ENCODE assay signal across 16 cellular contexts in the genomic region with DNA sequence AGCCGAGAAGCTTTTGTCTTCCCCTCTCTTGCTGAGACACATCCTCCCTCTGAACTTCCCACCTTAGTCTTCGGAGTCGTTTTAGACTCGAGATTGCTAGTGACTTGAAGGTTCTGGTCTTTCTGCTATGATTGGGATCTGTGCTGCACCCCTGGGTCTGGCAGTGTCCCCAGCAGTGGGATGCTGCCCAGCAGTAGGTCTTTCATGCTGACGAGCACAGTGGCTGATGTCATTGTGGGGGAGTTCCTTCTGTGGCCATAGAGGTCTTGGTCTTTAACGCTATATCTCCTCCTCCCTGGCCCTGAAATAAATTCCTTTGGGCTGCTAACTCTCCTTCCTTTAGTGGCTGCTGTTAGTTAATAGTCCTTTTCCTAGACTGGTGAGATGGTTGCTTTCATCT.
DNase-seq lines count a peak whose midpoint lies in the region; FAIRE-seq and TF ChIP-seq lines count a peak whose summit lies in the region.
"Had no signal": no experiment of that assay in that cellular context is flagged by ENCODE, and none has a peak within 500 bp of the region (broad histone marks: within the 10 kb centered on the region; RNA-seq: fewer than 3 reads in every experiment).

No MANE protein-coding gene starts in this region.

- POLR2A ChIA-PET in HEK293 (lab: Yijun Ruan, JAX) = interaction anchor here (0.5 kb wide), 1 partner anchor 11 kb away, joined by 4 read pairs; no protein-coding TSS in a partner anchor

- H3K27me3 Mint-ChIP-seq in astrocyte (ENCODE audit: low read depth, unreplicated experiment) = no peaks in the 10 kb centered on the region
- H3K27me3 Mint-ChIP-seq in activated naive CD8-positive, alpha-beta T cell treated with anti-CD3 and anti-CD28 coated beads for 36 hours = peaks cover 39% of the 10 kb centered on the region

- H3K27me3 ChIP-seq in astrocyte (ENCODE audit: insufficient read depth, low read length) = no peaks in the 10 kb centered on the region
- no peaks in the 10 kb centered on the region for H3K27me3 ChIP-seq in skeletal muscle satellite cell (ENCODE audit: control insufficient read depth, insufficient read depth, low read length)
- H3K27me3 ChIP-seq in SJCRH30 = no peaks in the 10 kb centered on the region
- H3K27me3 ChIP-seq: gastroesophageal sphincter, vagina had no signal

- peak; percentile 92 for DNase-seq in astrocyte (ENCODE audit: low read depth)
- DNase-seq in fibroblast of villous mesenchyme (ENCODE audit: low read depth) = peak; percentile 84
- DNase-seq in activated naive CD8-positive, alpha-beta T cell treated with anti-CD3 and anti-CD28 coated beads for 36 hours = no peak
- no peak for DNase-seq in SJCRH30
- DNase-seq in SKM-1 (lab: John Stamatoyannopoulos, UW; ENCODE audit: unreplicated experiment) = no peak
- DNase-seq in GM19239 (ENCODE audit: insufficient read length, low spot score) = no peak
- DNase-seq: activated CD4-positive, alpha-beta T cell treated with anti-CD3 and anti-CD28 coated beads, Interleukin-2, amount 50 U/mL, for 4 hours; aorta; CD4-positive, CD25-positive, alpha-beta regulatory T cell; NCI-H2081 treated with DMSO at 0.1 percent for 48 hours; stimulated activated naive B cell treated with anti-CD40 and anti-IgM and Interleukin-4, amounts not matched to agents 10 μg/mL and 1 μg/mL and 100 μg/mL, for 72 hours had no signal

- H3K79me2 ChIP-seq in astrocyte (ENCODE audit: insufficient read depth, low read length) = peaks cover 93% of the 10 kb centered on the region

- peak overlapping the region; percentile 60 for H3K4me2 ChIP-seq in astrocyte (ENCODE audit: low read length)
- peak overlapping the region; percentile 35 for H3K4me2 ChIP-seq in skeletal muscle satellite cell (ENCODE audit: low read length)

- no peak overlapping the region for H3K4me3 Mint-ChIP-seq in astrocyte (ENCODE audit: unreplicated experiment)
- no peak overlapping the region for H3K4me3 Mint-ChIP-seq in activated naive CD8-positive, alpha-beta T cell treated with anti-CD3 and anti-CD28 coated beads for 36 hours
- H3K4me3 Mint-ChIP-seq: CD4-positive, CD25-positive, alpha-beta regulatory T cell; stimulated activated naive B cell treated with anti-CD40 and anti-IgM and Interleukin-4, amounts not matched to agents 10 μg/mL and 1 μg/mL and 100 μg/mL, for 72 hours had no signal

- FAIRE-seq in astrocyte (lab: Jason Lieb, UNC) (no peak), GM19239 (lab: Jason Lieb, UNC) (no peak)

- no peak overlapping the region for H2AFZ ChIP-seq in astrocyte (ENCODE audit: low read depth, low read length)

- H3K9ac ChIP-seq in astrocyte (ENCODE audit: low read length) (peak overlapping the region; percentile 26), skeletal muscle satellite cell (ENCODE audit: low read depth, low read length) (no peak overlapping the region)

- H3K27ac ChIP-seq in HEK293 (ENCODE audit: extremely low read depth, low read depth, low read length) (no peak overlapping the region), astrocyte (ENCODE audit: low read depth, low read length) (peak overlapping the region; percentile 47), SJCRH30 (no peak overlapping the region)
- H3K27ac ChIP-seq: gastroesophageal sphincter, HL-60, vagina had no signal

- peak overlapping the region; percentile 85 for H3K27ac Mint-ChIP-seq in astrocyte (ENCODE audit: unreplicated experiment)
- no peak overlapping the region for H3K27ac Mint-ChIP-seq in activated naive CD8-positive, alpha-beta T cell treated with anti-CD3 and anti-CD28 coated beads for 36 hours
- H3K27ac Mint-ChIP-seq: CD4-positive, CD25-positive, alpha-beta regulatory T cell; stimulated activated naive B cell treated with anti-CD40 and anti-IgM and Interleukin-4, amounts not matched to agents 10 μg/mL and 1 μg/mL and 100 μg/mL, for 72 hours had no signal

- no peaks in the 10 kb centered on the region for H3K9me3 Mint-ChIP-seq in astrocyte (ENCODE audit: unreplicated experiment)
- no peaks in the 10 kb centered on the region for H3K9me3 Mint-ChIP-seq in activated naive CD8-positive, alpha-beta T cell treated with anti-CD3 and anti-CD28 coated beads for 36 hours
- H3K9me3 Mint-ChIP-seq: CD4-positive, CD25-positive, alpha-beta regulatory T cell had no signal

- H3K36me3 ChIP-seq in HEK293 (ENCODE audit: control insufficient read depth in 2 of 2, insufficient read depth in 1 of 2, low read length in 2 of 2) (no peaks in the 10 kb centered on the region), astrocyte (ENCODE audit: insufficient read depth, low read length) (no peaks in the 10 kb centered on the region), skeletal muscle satellite cell (ENCODE audit: insufficient read depth, low read length) (no peaks in the 10 kb centered on the region), SJCRH30 (no peaks in the 10 kb centered on the region)
- H3K36me3 ChIP-seq: gastroesophageal sphincter, vagina had no signal

- H3K4me1 ChIP-seq in HEK293 (ENCODE audit: control insufficient read depth, insufficient read depth, low read length) = no peaks in the 10 kb centered on the region; the same call in 1 of the 2 replicates
- peaks cover 65% of the 10 kb centered on the region for H3K4me1 ChIP-seq in astrocyte (ENCODE audit: insufficient read depth, low read length)
- H3K4me1 ChIP-seq in skeletal muscle satellite cell (ENCODE audit: control insufficient read depth, insufficient read depth, low read length) = peaks cover 75% of the 10 kb centered on the region
- peaks cover 15% of the 10 kb centered on the region for H3K4me1 ChIP-seq in SJCRH30

- no peaks in the 10 kb centered on the region for H3K9me3 ChIP-seq in HEK293 (ENCODE audit: control insufficient read depth, insufficient read depth, low read depth, low read length)
- no peaks in the 10 kb centered on the region for H3K9me3 ChIP-seq in astrocyte (ENCODE audit: insufficient read depth, low read depth, low read length)
- H3K9me3 ChIP-seq in skeletal muscle satellite cell (replicated peaks; ENCODE audit: low read length) = no peaks in the 10 kb centered on the region
- H3K9me3 ChIP-seq in SJCRH30 (replicated peaks) = no peaks in the 10 kb centered on the region
- H3K9me3 ChIP-seq: gastroesophageal sphincter, vagina had no signal

- H4K20me1 ChIP-seq in astrocyte (ENCODE audit: insufficient read depth, low read length) = peaks cover 89% of the 10 kb centered on the region

- H3K4me3 ChIP-seq in HEK293 (ENCODE audit: low read depth, low read length) = no peak overlapping the region
- H3K4me3 ChIP-seq in astrocyte (ENCODE audit: insufficient read depth, low read depth, low read length) = no peak overlapping the region
- H3K4me3 ChIP-seq in fibroblast of villous mesenchyme (ENCODE audit: low read depth, low read length) = no peak overlapping the region
- no peak overlapping the region for H3K4me3 ChIP-seq in skeletal muscle satellite cell (ENCODE audit: low read length)
- H3K4me3 ChIP-seq in SJCRH30 = no peak overlapping the region
- H3K4me3 ChIP-seq: gastroesophageal sphincter, vagina had no signal

- H3K4me1 Mint-ChIP-seq in astrocyte (ENCODE audit: low read depth, unreplicated experiment) = peaks cover 85% of the 10 kb centered on the region
- H3K4me1 Mint-ChIP-seq in activated naive CD8-positive, alpha-beta T cell treated with anti-CD3 and anti-CD28 coated beads for 36 hours = no peaks in the 10 kb centered on the region

- CTCF ChIA-PET in HEK293 (lab: Yijun Ruan, JAX) = interaction anchor here (1.2 kb wide), 1 partner anchor 10 kb away, joined by 3 read pairs; no protein-coding TSS in a partner anchor

- H3K36me3 Mint-ChIP-seq in astrocyte (ENCODE audit: low read depth, unreplicated experiment) = peaks cover 9% of the 10 kb centered on the region
- H3K36me3 Mint-ChIP-seq in activated naive CD8-positive, alpha-beta T cell treated with anti-CD3 and anti-CD28 coated beads for 36 hours = no peaks in the 10 kb centered on the region
- H3K36me3 Mint-ChIP-seq: CD4-positive, CD25-positive, alpha-beta regulatory T cell; stimulated activated naive B cell treated with anti-CD40 and anti-IgM and Interleukin-4, amounts not matched to agents 10 μg/mL and 1 μg/mL and 100 μg/mL, for 72 hours had no signal

- TF ChIP-seq CTCF in HEK293 (tag by site-specific recombination; IDR thresholded peaks at IDR 0.05) (no peak), astrocyte (IDR thresholded peaks at IDR 0.05; ENCODE audit: insufficient read depth, low read depth, low read length) (no peak), fibroblast of villous mesenchyme (IDR thresholded peaks at IDR 0.05; ENCODE audit: insufficient read depth, low read depth, low read length) (no peak)

TF ChIP-seq in HEK293, 187 proteins besides CTCF, POLR2A, EP300 and RAD21 (continues in another document):
- TF ChIP-seq ZNF19 (tag by site-specific recombination; IDR thresholded peaks at IDR 0.05; ENCODE audit: low read depth) (no peak), YY1 (tag by site-specific recombination; IDR thresholded peaks at IDR 0.05) (no peak), ZNF600 (tag by site-specific recombination; IDR thresholded peaks at IDR 0.05) (peak; percentile 83), ZSCAN5A (tag by site-specific recombination; IDR thresholded peaks at IDR 0.05) (no peak), ZIC2 (tag by site-specific recombination; IDR thresholded peaks at IDR 0.05) (peak; percentile 73), GLIS1 (tag by site-specific recombination; IDR thresholded peaks at IDR 0.05) (peak; percentile 56)
- TF ChIP-seq, protein P1, sequence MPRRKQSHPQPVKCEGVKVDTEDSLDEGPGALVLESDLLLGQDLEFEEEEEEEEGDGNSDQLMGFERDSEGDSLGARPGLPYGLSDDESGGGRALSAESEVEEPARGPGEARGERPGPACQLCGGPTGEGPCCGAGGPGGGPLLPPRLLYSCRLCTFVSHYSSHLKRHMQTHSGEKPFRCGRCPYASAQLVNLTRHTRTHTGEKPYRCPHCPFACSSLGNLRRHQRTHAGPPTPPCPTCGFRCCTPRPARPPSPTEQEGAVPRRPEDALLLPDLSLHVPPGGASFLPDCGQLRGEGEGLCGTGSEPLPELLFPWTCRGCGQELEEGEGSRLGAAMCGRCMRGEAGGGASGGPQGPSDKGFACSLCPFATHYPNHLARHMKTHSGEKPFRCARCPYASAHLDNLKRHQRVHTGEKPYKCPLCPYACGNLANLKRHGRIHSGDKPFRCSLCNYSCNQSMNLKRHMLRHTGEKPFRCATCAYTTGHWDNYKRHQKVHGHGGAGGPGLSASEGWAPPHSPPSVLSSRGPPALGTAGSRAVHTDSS (tag by site-specific recombination; IDR thresholded peaks at IDR 0.05) = no peak

Comparison
In these comparisons a context has a peak if more than half of its experiments do, and no peak if none do; other contexts are left out.
1. DNase-seq: peak in astrocyte (single experiment) and fibroblast of villous mesenchyme (single experiment); none in activated naive CD8-positive, alpha-beta T cell treated with anti-CD3 and anti-CD28 coated beads for 36 hours (single experiment), SJCRH30 (0 of 2), SKM-1 (single experiment) and GM19239 (single experiment).